Comparison of ENCODE assay signal across 15 cellular contexts in the genomic region with DNA sequence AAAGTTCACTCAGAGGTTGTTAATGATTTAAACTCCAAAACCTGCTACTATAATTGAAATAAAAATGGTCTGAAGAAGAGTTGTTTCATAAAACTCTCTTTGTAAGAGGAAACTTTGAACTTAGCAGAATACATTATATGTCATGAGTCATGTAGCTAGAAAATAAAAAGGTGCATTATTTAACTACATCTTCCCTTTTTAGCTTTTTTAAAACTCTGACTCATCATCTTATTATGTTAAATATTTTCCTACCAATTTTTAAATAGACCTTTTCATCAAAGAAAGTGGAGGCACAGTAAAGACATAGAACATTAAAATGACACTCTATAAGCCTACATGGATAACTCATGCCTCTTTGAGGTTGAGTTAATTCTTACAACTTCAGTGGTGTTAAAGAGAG. TPM values are rescaled to one million over a fixed set of nuclear protein-coding genes. Genes with fewer than 3 reads are reported as not detected.
DNase-seq lines count a peak whose midpoint lies in the region; ATAC-seq and TF ChIP-seq lines count a peak whose summit lies in the region.
"Had no signal": no experiment of that assay in that cellular context is flagged by ENCODE, and none has a peak within 500 bp of the region (broad histone marks: within the 10 kb centered on the region; RNA-seq: fewer than 3 reads in every experiment).

No MANE protein-coding gene starts in this region.

- no peak overlapping the region for H2BK5ac ChIP-seq in mesenchymal stem cell (ENCODE audit: low read depth, low read length, poor library complexity, severe bottlenecking)

- H3K36me3 ChIP-seq in mesenchymal stem cell (ENCODE audit: control insufficient read depth in 1 of 2, insufficient read depth in 2 of 2, low read depth in 1 of 2, low read length in 2 of 2): no peaks in the 10 kb centered on the region
- H3K36me3 ChIP-seq in thyroid gland: no peaks in the 10 kb centered on the region
- H3K36me3 ChIP-seq: MG63 had no signal

- no peak overlapping the region for H3K18ac ChIP-seq in mesenchymal stem cell (ENCODE audit: low read depth in 1 of 2, low read length in 2 of 2)

- no peak overlapping the region for H3K14ac ChIP-seq in mesenchymal stem cell (ENCODE audit: low read length in 2 of 2)

- H3K27ac Mint-ChIP-seq in activated T-helper 2 cell treated with anti-CD3 and anti-CD28 coated beads, Interferon-gamma antibody, Interleukin-2, Interleukin-4, amounts not matched to agents 10 μg/mL and 5 μg/mL and 100 μg/mL, durations not matched to agents 14 hours and 24 hours and 36 hours: peak overlapping the region; percentile 87

- CTCF ChIA-PET in AG04450 (lab: Charles Lee): interaction anchor here (0.7 to 2.2 kb wide), 6 partner anchors 16 to 323 kb away, joined by 3 to 6 read pairs (median 3); no protein-coding TSS in a partner anchor

- H3K4me1 Mint-ChIP-seq in activated T-helper 2 cell treated with anti-CD3 and anti-CD28 coated beads, Interferon-gamma antibody, Interleukin-2, Interleukin-4, amounts not matched to agents 10 μg/mL and 5 μg/mL and 100 μg/mL, durations not matched to agents 14 hours and 24 hours and 36 hours (ENCODE audit: low read depth): peaks cover 29% of the 10 kb centered on the region

- no peaks in the 10 kb centered on the region for H3K9me3 Mint-ChIP-seq in activated T-helper 2 cell treated with anti-CD3 and anti-CD28 coated beads, Interferon-gamma antibody, Interleukin-2, Interleukin-4, amounts not matched to agents 10 μg/mL and 5 μg/mL and 100 μg/mL, durations not matched to agents 14 hours and 24 hours and 36 hours

- no peak overlapping the region for H4K91ac ChIP-seq in mesenchymal stem cell (ENCODE audit: low read length)

- no peak overlapping the region for H3K23ac ChIP-seq in mesenchymal stem cell (ENCODE audit: low read length in 2 of 2)

- H2AFZ ChIP-seq in mesenchymal stem cell (ENCODE audit: low read depth, low read length): no peak overlapping the region

- H4K8ac ChIP-seq in mesenchymal stem cell (ENCODE audit: low read length): no peak overlapping the region

- no peak overlapping the region for H2BK12ac ChIP-seq in mesenchymal stem cell (ENCODE audit: low read length in 2 of 2)

- H3K36me3 Mint-ChIP-seq in activated T-helper 2 cell treated with anti-CD3 and anti-CD28 coated beads, Interferon-gamma antibody, Interleukin-2, Interleukin-4, amounts not matched to agents 10 μg/mL and 5 μg/mL and 100 μg/mL, durations not matched to agents 14 hours and 24 hours and 36 hours (ENCODE audit: low read depth): peaks cover 12% of the 10 kb centered on the region
- H3K36me3 Mint-ChIP-seq: CD4-positive, CD25-positive, alpha-beta regulatory T cell had no signal

- intact Hi-C loops in activated T-helper 2 cell treated with anti-CD3 and anti-CD28 coated beads, Interferon-gamma antibody, Interleukin-2, Interleukin-4, amounts not matched to agents 10 μg/mL and 5 μg/mL and 100 μg/mL, durations not matched to agents 14 hours and 24 hours and 36 hours (cut with micrococcal nuclease): loop anchor here (2.0 to 10.0 kb wide), 6 partner anchors 43 to 845 kb away; a partner anchor contains a TSS
- intact Hi-C loops in thyroid gland (cut with DNase I): loop anchor here (10.0 kb wide), 1 partner anchor 55 kb away; no protein-coding TSS in a partner anchor

- POLR2A ChIA-PET in AG04450 (lab: Yijun Ruan, JAX): no interaction called here

- TF ChIP-seq CTCF in AG04450 (IDR thresholded peaks at IDR 0.05; ENCODE audit: low read depth, low read length) (no peak), thyroid gland (IDR thresholded peaks at IDR 0.05) (no peak)

- peak overlapping the region; percentile 98 for H3K9ac ChIP-seq in mesenchymal stem cell (ENCODE audit: low read length)

- H3K27me3 ChIP-seq in AG04450 (ENCODE audit: control insufficient read depth, insufficient read depth, low read length) (no peaks in the 10 kb centered on the region), mesenchymal stem cell (ENCODE audit: control insufficient read depth in 1 of 2, insufficient read depth in 1 of 2, low read length in 2 of 2) (no peaks in the 10 kb centered on the region), thyroid gland (no peaks in the 10 kb centered on the region)
- H3K27me3 ChIP-seq: MG63 had no signal

- TF ChIP-seq POLR2A in thyroid gland (IDR thresholded peaks at IDR 0.05): no peak

- H2BK120ac ChIP-seq in mesenchymal stem cell (ENCODE audit: low read depth, low read length): no peak overlapping the region

- H3K4ac ChIP-seq in mesenchymal stem cell (ENCODE audit: low read depth in 1 of 2, low read length in 2 of 2): no peak overlapping the region

- H3K4me3 ChIP-seq in AG04450 (ENCODE audit: low read depth, low read length) (peak overlapping the region; percentile 72; the same call in 1 of the 2 replicates), mesenchymal stem cell (ENCODE audit: insufficient read depth in 1 of 2, low read depth in 1 of 2, low read length in 2 of 2) (peak overlapping the region in 1 of 2 experiments; percentile 96), thyroid gland (replicated peaks in 1 of 3) (no peak overlapping the region)

- H3K9me3 ChIP-seq in AG04450 (ENCODE audit: control insufficient read depth, insufficient read depth, low read length) (no peaks in the 10 kb centered on the region), mesenchymal stem cell (ENCODE audit: control insufficient read depth, low read length) (no peaks in the 10 kb centered on the region), thyroid gland (no peaks in the 10 kb centered on the region)
- H3K9me3 ChIP-seq: MG63 had no signal

- H3K4me3 Mint-ChIP-seq in activated T-helper 2 cell treated with anti-CD3 and anti-CD28 coated beads, Interferon-gamma antibody, Interleukin-2, Interleukin-4, amounts not matched to agents 10 μg/mL and 5 μg/mL and 100 μg/mL, durations not matched to agents 14 hours and 24 hours and 36 hours (ENCODE audit: low read depth): no peak overlapping the region

- H3K27ac ChIP-seq in AG04450 (ENCODE audit: low read depth, low read length): no peak overlapping the region
- peak overlapping the region; percentile 56 for H3K27ac ChIP-seq in mesenchymal stem cell (ENCODE audit: low read length, poor library complexity, severe bottlenecking)
- no peak overlapping the region for H3K27ac ChIP-seq in thyroid gland

- no peak overlapping the region for H2AK5ac ChIP-seq in mesenchymal stem cell (ENCODE audit: low read length, severe bottlenecking)

- H2BK15ac ChIP-seq in mesenchymal stem cell (ENCODE audit: low read depth, poor library complexity, severe bottlenecking): no peak overlapping the region

- ATAC-seq in GM19467 (IDR thresholded peaks at IDR 0.05; ENCODE audit: unreplicated experiment): no peak

- H3K4me2 ChIP-seq in mesenchymal stem cell (ENCODE audit: low read length, poor library complexity, severe bottlenecking): no peak overlapping the region

- H3K4me1 ChIP-seq in mesenchymal stem cell (ENCODE audit: control insufficient read depth, insufficient read depth, low read depth, low read length) (peaks cover 2% of the 10 kb centered on the region), thyroid gland (peaks cover 0 to 6% of the 10 kb centered on the region in 2 donors)

- DNase-seq in AG04450 (ENCODE audit: low read depth, low spot score) (no peak), HCEC 1CT (peak; percentile 42), mesenchymal stem cell (no peak), NK-92 (lab: John Stamatoyannopoulos, UW; ENCODE audit: unreplicated experiment) (no peak), cerebellum (ENCODE audit: low spot score) (no peak), thyroid gland (no peak)
- no peak for DNase-seq in activated T-helper 2 cell treated with anti-CD3 and anti-CD28 coated beads, Interferon-gamma antibody, Interleukin-2, Interleukin-4, amounts not matched to agents 10 μg/mL and 5 μg/mL and 100 μg/mL, durations not matched to agents 14 hours and 24 hours and 36 hours (ENCODE audit: low spot score)
- DNase-seq: activated CD4-positive, alpha-beta T cell treated with anti-CD3 and anti-CD28 coated beads, Interleukin-2, amount 50 U/mL, for 48 hours; CD4-positive, CD25-positive, alpha-beta regulatory T cell; MG63; NCI-H2227 treated with DMSO at 0.1 percent for 48 hours; nucleus accumbens; stimulated activated CD4-positive, alpha-beta T cell treated with anti-CD3 and anti-CD28 coated beads, Interleukin-2, amount 100 ng/mL, for 48 hours; substantia nigra had no signal

- H3K79me1 ChIP-seq in mesenchymal stem cell (replicated peaks; ENCODE audit: low read length, poor library complexity, severe bottlenecking): no peaks in the 10 kb centered on the region

- peaks cover 9% of the 10 kb centered on the region for H3K27me3 Mint-ChIP-seq in activated T-helper 2 cell treated with anti-CD3 and anti-CD28 coated beads, Interferon-gamma antibody, Interleukin-2, Interleukin-4, amounts not matched to agents 10 μg/mL and 5 μg/mL and 100 μg/mL, durations not matched to agents 14 hours and 24 hours and 36 hours (ENCODE audit: low read depth)

RNA-seq across cellular contexts. Expression of a gene that starts 1.2 kb away (rescaled TPM):
- 9.8 and 12.2 TPM in 2 replicates for polyA plus RNA-seq in AG04450 (2011; rRNA removed)
- 34.5 and 37.0 TPM in 2 replicates for polyA minus RNA-seq in AG04450 (2011; rRNA and poly(A)+ RNA removed)
- 37.7 and 41.3 TPM in 2 replicates for total RNA-seq in activated T-helper 2 cell treated with anti-CD3 and anti-CD28 coated beads, Interferon-gamma antibody, Interleukin-2, Interleukin-4, amounts not matched to agents 10 μg/mL and 5 μg/mL and 100 μg/mL, durations not matched to agents 14 hours and 24 hours and 36 hours
- polyA plus RNA-seq in mesenchymal stem cell (2013, experiment 1 of 2): 9.0 TPM
- polyA plus RNA-seq in mesenchymal stem cell (2013, experiment 2 of 2): 7.6 TPM
- 30.5 TPM for total RNA-seq in cerebellum
- 10 to 100 TPM; 23.9 to 52.3 (median 29.3) TPM for total RNA-seq in thyroid gland
